ENCODE assay signal across 1 cellular context in the genomic region with DNA sequence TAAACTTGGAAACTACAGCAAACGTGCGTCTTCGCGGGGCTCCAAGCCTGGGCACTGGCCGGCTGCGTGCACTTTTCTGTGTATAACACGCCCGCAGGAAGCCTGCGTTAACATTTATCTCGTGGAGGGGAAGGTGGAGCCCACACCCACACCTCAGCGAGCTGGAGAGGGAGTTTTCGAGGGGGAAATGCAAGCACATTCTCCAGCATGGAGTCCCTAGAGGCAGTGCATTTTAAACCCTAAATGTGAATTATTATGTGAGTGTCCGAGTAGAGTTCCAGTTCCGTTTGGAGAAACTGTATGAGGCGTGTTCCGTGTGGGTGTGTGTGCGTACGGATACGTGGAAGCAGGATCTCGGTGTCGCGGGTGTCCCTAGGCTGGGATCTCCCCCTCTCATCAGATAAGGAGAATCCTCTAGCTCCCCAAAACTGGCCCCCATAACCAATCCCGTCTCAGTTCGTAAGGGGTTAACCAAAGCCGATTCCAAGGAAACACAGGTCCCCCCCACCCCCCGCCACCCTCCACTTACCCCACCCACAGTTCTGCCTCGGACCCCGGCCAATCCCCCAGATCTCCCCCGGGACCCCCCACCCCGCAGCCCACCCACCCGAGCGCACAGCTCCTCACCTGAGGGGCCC.
A peak's percentile ranks its signal among the peaks of the same experiment; 100 is the strongest.
TF ChIP-seq lines count a peak whose summit lies in the region.

No MANE protein-coding gene starts in this region.

TF ChIP-seq in GM12878, 131 proteins besides CTCF, POLR2A, EP300 and RAD21 (continued from another document):
- TF ChIP-seq, protein P1, sequence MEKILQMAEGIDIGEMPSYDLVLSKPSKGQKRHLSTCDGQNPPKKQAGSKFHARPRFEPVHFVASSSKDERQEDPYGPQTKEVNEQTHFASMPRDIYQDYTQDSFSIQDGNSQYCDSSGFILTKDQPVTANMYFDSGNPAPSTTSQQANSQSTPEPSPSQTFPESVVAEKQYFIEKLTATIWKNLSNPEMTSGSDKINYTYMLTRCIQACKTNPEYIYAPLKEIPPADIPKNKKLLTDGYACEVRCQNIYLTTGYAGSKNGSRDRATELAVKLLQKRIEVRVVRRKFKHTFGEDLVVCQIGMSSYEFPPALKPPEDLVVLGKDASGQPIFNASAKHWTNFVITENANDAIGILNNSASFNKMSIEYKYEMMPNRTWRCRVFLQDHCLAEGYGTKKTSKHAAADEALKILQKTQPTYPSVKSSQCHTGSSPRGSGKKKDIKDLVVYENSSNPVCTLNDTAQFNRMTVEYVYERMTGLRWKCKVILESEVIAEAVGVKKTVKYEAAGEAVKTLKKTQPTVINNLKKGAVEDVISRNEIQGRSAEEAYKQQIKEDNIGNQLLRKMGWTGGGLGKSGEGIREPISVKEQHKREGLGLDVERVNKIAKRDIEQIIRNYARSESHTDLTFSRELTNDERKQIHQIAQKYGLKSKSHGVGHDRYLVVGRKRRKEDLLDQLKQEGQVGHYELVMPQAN (conservative IDR thresholded peaks at IDR 0.05), result peak; percentile 24; the same call in 1 of the 2 replicates
- TF ChIP-seq ZZZ3 (IDR thresholded peaks at IDR 0.05; ENCODE audit: control insufficient read depth, insufficient read length, low read depth) (no peak), POLR2AphosphoS5 (IDR thresholded peaks at IDR 0.05; ENCODE audit: low read length) (peak; percentile 81), MEF2A (IDR thresholded peaks at IDR 0.05; ENCODE audit: insufficient read depth, low read depth, low read length) (no peak), HDAC6 (IDR thresholded peaks at IDR 0.05; ENCODE audit: unreplicated experiment) (no peak), ZBED1 (IDR thresholded peaks at IDR 0.05; ENCODE audit: borderline replicate concordance) (no peak), SPI1 (IDR thresholded peaks at IDR 0.05; ENCODE audit: borderline replicate concordance, insufficient read depth, low read depth, low read length) (peak; percentile 16; the same call in 1 of the 2 replicates), POU2F2 (IDR thresholded peaks at IDR 0.05; ENCODE audit: borderline replicate concordance, low read depth, low read length) (0 out of 3 replicates have a peak, but pooled peaks have one; percentile 21), HDAC2 (IDR thresholded peaks at IDR 0.05) (no peak), IRF4 (IDR thresholded peaks at IDR 0.05; ENCODE audit: low read depth, low read length) (0 out of 2 replicates have a peak, but pooled peaks have one; percentile 34), JUNB (IDR thresholded peaks at IDR 0.05) (no peak), HDGF (IDR thresholded peaks at IDR 0.05) (no peak), TCF7 (IDR thresholded peaks at IDR 0.05; ENCODE audit: borderline replicate concordance) (no peak), KAT2A (conservative IDR thresholded peaks at IDR 0.05; ENCODE audit: control insufficient read depth, low read depth, low read length) (no peak), ZSCAN29 (IDR thresholded peaks at IDR 0.05) (no peak), CHD1 (IDR thresholded peaks at IDR 0.05; ENCODE audit: low read depth, low read length) (peak; percentile 24; the same call in 1 of the 2 replicates), WRNIP1 (IDR thresholded peaks at IDR 0.05; ENCODE audit: borderline replicate concordance, low read depth, low read length) (no peak), ETV6 (conservative IDR thresholded peaks at IDR 0.05 in 1 of 2, IDR thresholded peaks at IDR 0.05 in 1 of 2; ENCODE audit: borderline replicate concordance in 1 of 2, low read depth in 1 of 2) (no peak), NFYA (IDR thresholded peaks at IDR 0.05; ENCODE audit: borderline replicate concordance, low read depth, low read length) (no peak), CHD2 (IDR thresholded peaks at IDR 0.05; ENCODE audit: borderline replicate concordance, low read depth, low read length) (no peak), MYC (IDR thresholded peaks at IDR 0.05; ENCODE audit: insufficient read depth, insufficient read length, insufficient replicate concordance, low read length, severe bottlenecking) (peak; percentile 47), ZNF207 (IDR thresholded peaks at IDR 0.05; ENCODE audit: borderline replicate concordance) (no peak), TARDBP (IDR thresholded peaks at IDR 0.05; ENCODE audit: borderline replicate concordance) (no peak), CBFB (IDR thresholded peaks at IDR 0.05; ENCODE audit: low read depth) (0 out of 2 replicates have a peak, but pooled peaks have one; percentile 33), CEBPB (IDR thresholded peaks at IDR 0.05; ENCODE audit: borderline replicate concordance in 1 of 2, low read depth in 2 of 2, low read length in 2 of 2) (no peak), CHD4 (IDR thresholded peaks at IDR 0.05) (no peak), TAF1 (IDR thresholded peaks at IDR 0.05; ENCODE audit: borderline replicate concordance, low read depth, low read length) (no peak; the same call in 1 of the 2 replicates)
- TF ChIP-seq, protein P2, sequence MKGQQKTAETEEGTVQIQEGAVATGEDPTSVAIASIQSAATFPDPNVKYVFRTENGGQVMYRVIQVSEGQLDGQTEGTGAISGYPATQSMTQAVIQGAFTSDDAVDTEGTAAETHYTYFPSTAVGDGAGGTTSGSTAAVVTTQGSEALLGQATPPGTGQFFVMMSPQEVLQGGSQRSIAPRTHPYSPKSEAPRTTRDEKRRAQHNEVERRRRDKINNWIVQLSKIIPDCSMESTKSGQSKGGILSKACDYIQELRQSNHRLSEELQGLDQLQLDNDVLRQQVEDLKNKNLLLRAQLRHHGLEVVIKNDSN (IDR thresholded peaks at IDR 0.05; ENCODE audit: borderline replicate concordance, extremely low read length, insufficient read depth, low read depth, low read length), result no peak
- TF ChIP-seq, protein P3, sequence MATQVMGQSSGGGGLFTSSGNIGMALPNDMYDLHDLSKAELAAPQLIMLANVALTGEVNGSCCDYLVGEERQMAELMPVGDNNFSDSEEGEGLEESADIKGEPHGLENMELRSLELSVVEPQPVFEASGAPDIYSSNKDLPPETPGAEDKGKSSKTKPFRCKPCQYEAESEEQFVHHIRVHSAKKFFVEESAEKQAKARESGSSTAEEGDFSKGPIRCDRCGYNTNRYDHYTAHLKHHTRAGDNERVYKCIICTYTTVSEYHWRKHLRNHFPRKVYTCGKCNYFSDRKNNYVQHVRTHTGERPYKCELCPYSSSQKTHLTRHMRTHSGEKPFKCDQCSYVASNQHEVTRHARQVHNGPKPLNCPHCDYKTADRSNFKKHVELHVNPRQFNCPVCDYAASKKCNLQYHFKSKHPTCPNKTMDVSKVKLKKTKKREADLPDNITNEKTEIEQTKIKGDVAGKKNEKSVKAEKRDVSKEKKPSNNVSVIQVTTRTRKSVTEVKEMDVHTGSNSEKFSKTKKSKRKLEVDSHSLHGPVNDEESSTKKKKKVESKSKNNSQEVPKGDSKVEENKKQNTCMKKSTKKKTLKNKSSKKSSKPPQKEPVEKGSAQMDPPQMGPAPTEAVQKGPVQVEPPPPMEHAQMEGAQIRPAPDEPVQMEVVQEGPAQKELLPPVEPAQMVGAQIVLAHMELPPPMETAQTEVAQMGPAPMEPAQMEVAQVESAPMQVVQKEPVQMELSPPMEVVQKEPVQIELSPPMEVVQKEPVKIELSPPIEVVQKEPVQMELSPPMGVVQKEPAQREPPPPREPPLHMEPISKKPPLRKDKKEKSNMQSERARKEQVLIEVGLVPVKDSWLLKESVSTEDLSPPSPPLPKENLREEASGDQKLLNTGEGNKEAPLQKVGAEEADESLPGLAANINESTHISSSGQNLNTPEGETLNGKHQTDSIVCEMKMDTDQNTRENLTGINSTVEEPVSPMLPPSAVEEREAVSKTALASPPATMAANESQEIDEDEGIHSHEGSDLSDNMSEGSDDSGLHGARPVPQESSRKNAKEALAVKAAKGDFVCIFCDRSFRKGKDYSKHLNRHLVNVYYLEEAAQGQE (IDR thresholded peaks at IDR 0.05; ENCODE audit: low read depth, low read length), result no peak
- TF ChIP-seq, protein P4, sequence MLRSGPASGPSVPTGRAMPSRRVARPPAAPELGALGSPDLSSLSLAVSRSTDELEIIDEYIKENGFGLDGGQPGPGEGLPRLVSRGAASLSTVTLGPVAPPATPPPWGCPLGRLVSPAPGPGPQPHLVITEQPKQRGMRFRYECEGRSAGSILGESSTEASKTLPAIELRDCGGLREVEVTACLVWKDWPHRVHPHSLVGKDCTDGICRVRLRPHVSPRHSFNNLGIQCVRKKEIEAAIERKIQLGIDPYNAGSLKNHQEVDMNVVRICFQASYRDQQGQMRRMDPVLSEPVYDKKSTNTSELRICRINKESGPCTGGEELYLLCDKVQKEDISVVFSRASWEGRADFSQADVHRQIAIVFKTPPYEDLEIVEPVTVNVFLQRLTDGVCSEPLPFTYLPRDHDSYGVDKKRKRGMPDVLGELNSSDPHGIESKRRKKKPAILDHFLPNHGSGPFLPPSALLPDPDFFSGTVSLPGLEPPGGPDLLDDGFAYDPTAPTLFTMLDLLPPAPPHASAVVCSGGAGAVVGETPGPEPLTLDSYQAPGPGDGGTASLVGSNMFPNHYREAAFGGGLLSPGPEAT (IDR thresholded peaks at IDR 0.05; ENCODE audit: low read depth), result no peak; the same call in 1 of the 2 replicates
- TF ChIP-seq, protein P5, sequence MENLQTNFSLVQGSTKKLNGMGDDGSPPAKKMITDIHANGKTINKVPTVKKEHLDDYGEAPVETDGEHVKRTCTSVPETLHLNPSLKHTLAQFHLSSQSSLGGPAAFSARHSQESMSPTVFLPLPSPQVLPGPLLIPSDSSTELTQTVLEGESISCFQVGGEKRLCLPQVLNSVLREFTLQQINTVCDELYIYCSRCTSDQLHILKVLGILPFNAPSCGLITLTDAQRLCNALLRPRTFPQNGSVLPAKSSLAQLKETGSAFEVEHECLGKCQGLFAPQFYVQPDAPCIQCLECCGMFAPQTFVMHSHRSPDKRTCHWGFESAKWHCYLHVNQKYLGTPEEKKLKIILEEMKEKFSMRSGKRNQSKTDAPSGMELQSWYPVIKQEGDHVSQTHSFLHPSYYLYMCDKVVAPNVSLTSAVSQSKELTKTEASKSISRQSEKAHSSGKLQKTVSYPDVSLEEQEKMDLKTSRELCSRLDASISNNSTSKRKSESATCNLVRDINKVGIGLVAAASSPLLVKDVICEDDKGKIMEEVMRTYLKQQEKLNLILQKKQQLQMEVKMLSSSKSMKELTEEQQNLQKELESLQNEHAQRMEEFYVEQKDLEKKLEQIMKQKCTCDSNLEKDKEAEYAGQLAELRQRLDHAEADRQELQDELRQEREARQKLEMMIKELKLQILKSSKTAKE (IDR thresholded peaks at IDR 0.05; ENCODE audit: low read depth, poor library complexity, severe bottlenecking), result no peak
- TF ChIP-seq, protein P6, sequence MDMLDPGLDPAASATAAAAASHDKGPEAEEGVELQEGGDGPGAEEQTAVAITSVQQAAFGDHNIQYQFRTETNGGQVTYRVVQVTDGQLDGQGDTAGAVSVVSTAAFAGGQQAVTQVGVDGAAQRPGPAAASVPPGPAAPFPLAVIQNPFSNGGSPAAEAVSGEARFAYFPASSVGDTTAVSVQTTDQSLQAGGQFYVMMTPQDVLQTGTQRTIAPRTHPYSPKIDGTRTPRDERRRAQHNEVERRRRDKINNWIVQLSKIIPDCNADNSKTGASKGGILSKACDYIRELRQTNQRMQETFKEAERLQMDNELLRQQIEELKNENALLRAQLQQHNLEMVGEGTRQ (IDR thresholded peaks at IDR 0.05; ENCODE audit: borderline replicate concordance, low read depth, low read length), result no peak
